24 cellular contexts compared by ENCODE assay signal in the genomic region with DNA sequence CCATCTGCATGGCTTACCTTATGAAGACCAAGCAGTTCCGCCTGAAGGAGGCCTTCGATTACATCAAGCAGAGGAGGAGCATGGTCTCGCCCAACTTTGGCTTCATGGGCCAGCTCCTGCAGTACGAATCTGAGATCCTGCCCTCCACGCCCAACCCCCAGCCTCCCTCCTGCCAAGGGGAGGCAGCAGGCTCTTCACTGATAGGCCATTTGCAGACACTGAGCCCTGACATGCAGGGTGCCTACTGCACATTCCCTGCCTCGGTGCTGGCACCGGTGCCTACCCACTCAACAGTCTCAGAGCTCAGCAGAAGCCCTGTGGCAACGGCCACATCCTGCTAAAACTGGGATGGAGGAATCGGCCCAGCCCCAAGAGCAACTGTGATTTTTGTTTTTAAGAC. TPM values are rescaled to one million over a fixed set of nuclear protein-coding genes. Genes with fewer than 3 reads are reported as not detected.
DNase-seq lines count a peak whose midpoint lies in the region; ATAC-seq and TF ChIP-seq lines count a peak whose summit lies in the region.
"Had no signal": no experiment of that assay in that cellular context is flagged by ENCODE, and none has a peak within 500 bp of the region (broad histone marks: within the 10 kb centered on the region; RNA-seq: fewer than 3 reads in every experiment).

No MANE protein-coding gene starts in this region.

- no peak overlapping the region for H3K4me3 ChIP-seq in right lobe of liver
- H3K4me3 ChIP-seq in smooth muscle cell = no peak overlapping the region
- H3K4me3 ChIP-seq: BLaER1 treated with 17β-estradiol and CSF1 and Interleukin-3, amounts not matched to agents 10 nM and 100 nM; K562; MG63 had no signal

- H3K4me3 Mint-ChIP-seq in natural killer cell treated with Interleukin-12 subunit alpha and Interleukin-12 subunit beta and Interleukin-15 and Interleukin-18, amount 100 ng/mL, for 72 hours = no peak overlapping the region
- H3K4me3 Mint-ChIP-seq in natural killer cell = no peak overlapping the region
- H3K4me3 Mint-ChIP-seq in stimulated activated effector memory CD8-positive, alpha-beta T cell treated with anti-CD3 and anti-CD28 coated beads, Interleukin-12 subunit alpha, Interleukin-12 subunit beta, amount 100 ng/mL, for 72 hours = peak overlapping the region; percentile 37
- H3K4me3 Mint-ChIP-seq: CD8-positive, alpha-beta T cell had no signal

- H3K27me3 Mint-ChIP-seq in natural killer cell treated with Interleukin-12 subunit alpha and Interleukin-12 subunit beta and Interleukin-15 and Interleukin-18, amount 100 ng/mL, for 72 hours = no peaks in the 10 kb centered on the region
- H3K27me3 Mint-ChIP-seq in natural killer cell (ENCODE audit: low read depth in 2 of 2) = no peaks in the 10 kb centered on the region

- CTCF ChIA-PET in RWPE1 (lab: Yijun Ruan, JAX) = no interaction called here

- H3K27me3 ChIP-seq in right lobe of liver (no peaks in the 10 kb centered on the region), smooth muscle cell (ENCODE audit: low read depth) (no peaks in the 10 kb centered on the region)
- H3K27me3 ChIP-seq: BLaER1 treated with 17β-estradiol and CSF1 and Interleukin-3, amounts not matched to agents 10 nM and 100 nM; MG63 had no signal

- POLR2A ChIA-PET in RWPE1 (lab: Yijun Ruan, JAX; ENCODE audit: low non-redundant PET) = no interaction called here

- H3K4me2 ChIP-seq in smooth muscle cell = no peak overlapping the region

- no peaks in the 10 kb centered on the region for H3K9me3 Mint-ChIP-seq in natural killer cell treated with Interleukin-12 subunit alpha and Interleukin-12 subunit beta and Interleukin-15 and Interleukin-18, amount 100 ng/mL, for 72 hours
- no peaks in the 10 kb centered on the region for H3K9me3 Mint-ChIP-seq in natural killer cell
- H3K9me3 Mint-ChIP-seq in stimulated activated effector memory CD8-positive, alpha-beta T cell treated with anti-CD3 and anti-CD28 coated beads, Interleukin-12 subunit alpha, Interleukin-12 subunit beta, amount 100 ng/mL, for 72 hours = no peaks in the 10 kb centered on the region
- H3K9me3 Mint-ChIP-seq: CD8-positive, alpha-beta T cell had no signal

- peaks cover 88 to 92% of the 10 kb centered on the region in 2 donors for H3K4me1 Mint-ChIP-seq in natural killer cell treated with Interleukin-12 subunit alpha and Interleukin-12 subunit beta and Interleukin-15 and Interleukin-18, amount 100 ng/mL, for 72 hours (ENCODE audit: low read depth in 2 of 2)
- H3K4me1 Mint-ChIP-seq in natural killer cell = peaks cover 10 to 31% of the 10 kb centered on the region in 2 donors
- H3K4me1 Mint-ChIP-seq in stimulated activated effector memory CD8-positive, alpha-beta T cell treated with anti-CD3 and anti-CD28 coated beads, Interleukin-12 subunit alpha, Interleukin-12 subunit beta, amount 100 ng/mL, for 72 hours = peaks cover 91% of the 10 kb centered on the region

- intact Hi-C loops in natural killer cell (cut with micrococcal nuclease) (no loop called here), right lobe of liver (cut with DNase I) (no loop called here)

- H3K36me3 Mint-ChIP-seq in natural killer cell treated with Interleukin-12 subunit alpha and Interleukin-12 subunit beta and Interleukin-15 and Interleukin-18, amount 100 ng/mL, for 72 hours = peaks cover 65% of the 10 kb centered on the region
- peaks cover 15% of the 10 kb centered on the region for H3K36me3 Mint-ChIP-seq in natural killer cell
- peaks cover 100% of the 10 kb centered on the region for H3K36me3 Mint-ChIP-seq in stimulated activated effector memory CD8-positive, alpha-beta T cell treated with anti-CD3 and anti-CD28 coated beads, Interleukin-12 subunit alpha, Interleukin-12 subunit beta, amount 100 ng/mL, for 72 hours

- peaks cover 26% of the 10 kb centered on the region for H4K20me1 ChIP-seq in smooth muscle cell (ENCODE audit: low read depth)

- TF ChIP-seq CTCF in natural killer cell (IDR thresholded peaks at IDR 0.05) (no peak), RWPE1 (conservative IDR thresholded peaks at IDR 0.05; ENCODE audit: low read depth) (no peak), right lobe of liver (IDR thresholded peaks at IDR 0.05) (no peak), smooth muscle cell (IDR thresholded peaks at IDR 0.05; ENCODE audit: borderline replicate concordance, insufficient read depth, poor library complexity, severe bottlenecking) (no peak)

- no peak for DNase-seq in natural killer cell treated with Interleukin-12 subunit alpha and Interleukin-12 subunit beta and Interleukin-15 and Interleukin-18, amount 100 ng/mL, for 72 hours (ENCODE audit: low spot score)
- DNase-seq in natural killer cell = no peak
- no peak for DNase-seq in RWPE1 (ENCODE audit: low spot score)
- peak; percentile 53 for DNase-seq in cerebellum (ENCODE audit: low spot score)
- DNase-seq in stimulated activated effector memory CD8-positive, alpha-beta T cell treated with anti-CD3 and anti-CD28 coated beads, Interleukin-12 subunit alpha, Interleukin-12 subunit beta, amount 100 ng/mL, for 72 hours (ENCODE audit: low spot score in 2 of 2) = no peak
- DNase-seq in right lobe of liver = no peak
- DNase-seq in SK-N-DZ (ENCODE audit: low spot score) = no peak
- DNase-seq in smooth muscle cell (lab: John Stamatoyannopoulos, UW; ENCODE audit: unreplicated experiment) = no peak
- DNase-seq: ACHN; CD8-positive, alpha-beta T cell; DND-41; MG63; NCI-H1417; NCI-H1694 treated with DMSO at 0.1 percent for 48 hours; NCI-H2081 treated with DMSO at 0.1 percent for 48 hours; NCI-H2171 treated with DMSO at 0.1 percent for 48 hours; NCI-H524 treated with DMSO at 0.1 percent for 48 hours; NCI-H82; OCI-M1; Right ventricle myocardium superior had no signal

- peak overlapping the region; percentile 63 to 98 for H3K27ac Mint-ChIP-seq in natural killer cell treated with Interleukin-12 subunit alpha and Interleukin-12 subunit beta and Interleukin-15 and Interleukin-18, amount 100 ng/mL, for 72 hours
- H3K27ac Mint-ChIP-seq in natural killer cell = no peak overlapping the region
- H3K27ac Mint-ChIP-seq in stimulated activated effector memory CD8-positive, alpha-beta T cell treated with anti-CD3 and anti-CD28 coated beads, Interleukin-12 subunit alpha, Interleukin-12 subunit beta, amount 100 ng/mL, for 72 hours = peak overlapping the region; percentile 57
- H3K27ac Mint-ChIP-seq: CD8-positive, alpha-beta T cell had no signal

- ATAC-seq in natural killer cell treated with Interleukin-12 subunit alpha and Interleukin-12 subunit beta and Interleukin-15 and Interleukin-18, amount 100 ng/mL, for 72 hours = no peak
- ATAC-seq in natural killer cell = no peak
- ATAC-seq in stimulated activated effector memory CD8-positive, alpha-beta T cell treated with anti-CD3 and anti-CD28 coated beads, Interleukin-12 subunit alpha, Interleukin-12 subunit beta, amount 100 ng/mL, for 72 hours = no peak
- no peak for ATAC-seq in right lobe of liver
- ATAC-seq: CD8-positive, alpha-beta T cell; HepG2; K562 had no signal

- no peaks in the 10 kb centered on the region for H3K9me3 ChIP-seq in right lobe of liver
- H3K9me3 ChIP-seq in smooth muscle cell (replicated peaks; ENCODE audit: low read depth) = no peaks in the 10 kb centered on the region
- H3K9me3 ChIP-seq: MG63 had no signal

- peaks cover 7% of the 10 kb centered on the region for H3F3A ChIP-seq in smooth muscle cell (ENCODE audit: low read depth)

- TF ChIP-seq POLR2A in right lobe of liver (IDR thresholded peaks at IDR 0.05) = no peak

- no peak overlapping the region for H2AFZ ChIP-seq in smooth muscle cell (ENCODE audit: low read depth)

- H3K27ac ChIP-seq in RWPE1 = peak overlapping the region; percentile 27
- no peak overlapping the region for H3K27ac ChIP-seq in right lobe of liver
- H3K27ac ChIP-seq in smooth muscle cell (ENCODE audit: low read depth) = no peak overlapping the region
- H3K27ac ChIP-seq: BLaER1 treated with 17β-estradiol and CSF1 and Interleukin-3, amounts not matched to agents 10 nM and 100 nM; HL-60 had no signal

- H3K36me3 ChIP-seq in right lobe of liver (peaks cover 0 to 8% (median 1%) of the 10 kb centered on the region in 4 donors), smooth muscle cell (ENCODE audit: low read depth) (peaks cover 17% of the 10 kb centered on the region)

- 60% methylated on average over 1 of the region's 9 CpGs for WGBS in right lobe of liver (ENCODE audit: insufficient coverage, low coverage, low lambda C conversion rate, missing lambda C conversion rate)
- WGBS in smooth muscle cell (ENCODE audit: low lambda C conversion rate) = 99% methylated on average over 6 of the region's 9 CpGs

- H3K9ac ChIP-seq in smooth muscle cell (ENCODE audit: low read depth) = no peak overlapping the region
- H3K9ac ChIP-seq: BLaER1 treated with 17β-estradiol and CSF1 and Interleukin-3, amounts not matched to agents 10 nM and 100 nM had no signal

- H3K4me1 ChIP-seq in right lobe of liver (peaks cover 0 to 4% (median 0%) of the 10 kb centered on the region in 4 donors), smooth muscle cell (ENCODE audit: low read depth) (peaks cover 6% of the 10 kb centered on the region)

- peaks cover 12% of the 10 kb centered on the region for H3K79me2 ChIP-seq in smooth muscle cell (ENCODE audit: low read depth)

RNA-seq across cellular contexts. Expression of a gene that starts 12.4 kb away (rescaled TPM):
- total RNA-seq in natural killer cell treated with Interleukin-12 subunit alpha and Interleukin-12 subunit beta and Interleukin-15 and Interleukin-18, amount 100 ng/mL, for 72 hours = 100 to 1,000 TPM; 159 to 311 TPM
- 10 to 100 TPM; 56.3 to 98.9 (median 69.6) TPM for total RNA-seq in natural killer cell
- total RNA-seq in cerebellum = 7.4 TPM
- total RNA-seq in right lobe of liver = 10 to 100 TPM in 3 of 6 experiments, 1 to 10 TPM in 3; 2.3 to 47.7 (median 10.8) TPM
- not detected in 2 replicates for polyA plus RNA-seq in SK-N-DZ (2014; cell fraction: cytosol; rRNA removed)
- 0.05 TPM in 1 of 2 replicates, not detected in the other for polyA plus RNA-seq in SK-N-DZ (2014; cell fraction: nucleus; rRNA removed)
- total RNA-seq in smooth muscle cell = 22.7 and 23.6 TPM in 2 replicates
- polyA plus RNA-seq in smooth muscle cell = 13.6 and 22.6 TPM in 2 replicates

RNA-seq across cellular contexts. Expression of a gene that starts 57.4 kb away (rescaled TPM):
- 10 to 100 TPM; 55.2 to 56.6 TPM for total RNA-seq in natural killer cell treated with Interleukin-12 subunit alpha and Interleukin-12 subunit beta and Interleukin-15 and Interleukin-18, amount 100 ng/mL, for 72 hours
- total RNA-seq in natural killer cell (10 to 100 TPM; 36.6 to 38.5 (median 37.8) TPM), cerebellum (41.3 TPM), right lobe of liver (10 to 100 TPM in 5 of 6 experiments, 1 to 10 TPM in 1; 9.9 to 14.0 (median 11.9) TPM), smooth muscle cell (24.4 and 26.0 TPM in 2 replicates)
- 89.6 and 93.7 TPM in 2 replicates for polyA plus RNA-seq in SK-N-DZ (2014; cell fraction: cytosol; rRNA removed)
- polyA plus RNA-seq in SK-N-DZ (2014; cell fraction: nucleus; rRNA removed) = 61.8 and 76.4 TPM in 2 replicates
- polyA plus RNA-seq in smooth muscle cell = 31.0 and 32.6 TPM in 2 replicates

Comparison
In these comparisons a context has a peak if more than half of its experiments do, and no peak if none do; other contexts are left out.
1. H3K27ac Mint-ChIP-seq: peak in natural killer cell treated with Interleukin-12 subunit alpha and Interleukin-12 subunit beta and Interleukin-15 and Interleukin-18, amount 100 ng/mL, for 72 hours (2 of 2) and stimulated activated effector memory CD8-positive, alpha-beta T cell treated with anti-CD3 and anti-CD28 coated beads, Interleukin-12 subunit alpha, Interleukin-12 subunit beta, amount 100 ng/mL, for 72 hours (single experiment); none in natural killer cell (0 of 2).